Comparison of ENCODE assay signal across 8 cellular contexts in the genomic region with DNA sequence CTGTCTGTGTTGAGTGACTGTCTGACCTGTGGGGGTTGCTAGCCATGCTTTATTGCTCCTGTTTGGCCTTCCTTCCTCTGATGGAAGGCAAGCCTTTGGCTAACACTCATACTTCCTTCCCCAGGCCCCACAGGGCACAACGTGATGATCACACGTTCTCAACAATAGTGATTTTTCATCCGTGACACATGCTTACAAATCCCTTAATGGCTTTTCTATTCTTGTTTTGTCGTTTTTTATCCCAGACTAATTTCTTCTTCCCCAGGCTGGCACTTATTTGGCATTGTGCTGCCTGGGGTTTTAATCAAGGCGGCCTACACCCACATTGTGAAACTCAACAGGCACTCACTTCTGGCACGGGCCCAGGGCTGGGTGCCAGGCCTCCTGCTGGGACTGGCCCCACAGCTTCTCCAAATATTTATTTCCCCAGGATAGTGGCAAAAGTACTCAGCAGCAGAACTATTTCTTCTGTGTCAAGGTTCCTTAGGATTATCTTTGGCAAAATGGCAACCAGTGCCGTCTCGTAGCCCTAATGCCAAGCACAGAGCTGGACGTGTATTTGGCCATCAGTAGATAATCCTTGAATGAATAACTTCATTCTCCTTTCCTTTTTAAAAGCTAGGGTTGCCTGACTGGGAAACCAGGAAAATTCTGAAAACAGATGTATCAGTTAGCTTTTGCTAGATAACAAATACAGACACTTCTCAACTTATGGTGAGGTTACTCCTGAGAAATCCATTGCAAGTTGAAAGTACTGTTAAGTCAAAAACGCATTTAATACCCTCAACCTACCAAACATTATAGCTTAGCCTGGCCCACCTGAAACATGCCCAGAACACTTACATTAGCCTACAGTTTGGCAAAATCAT. TPM values are rescaled to one million over a fixed set of nuclear protein-coding genes. Genes with fewer than 3 reads are reported as not detected.
A peak's percentile ranks its signal among the peaks of the same experiment; 100 is the strongest.
DNase-seq lines count a peak whose midpoint lies in the region; ATAC-seq, FAIRE-seq and TF ChIP-seq lines count a peak whose summit lies in the region.

No MANE protein-coding gene starts in this region.

- ATAC-seq in GM18861 (IDR thresholded peaks at IDR 0.05; ENCODE audit: unreplicated experiment) (no peak), GM19324 (IDR thresholded peaks at IDR 0.05; ENCODE audit: low FRiP score, unreplicated experiment) (no peak)

- no peaks in the 10 kb centered on the region for H3K36me3 ChIP-seq in esophagus (ENCODE audit: control insufficient read depth in 2 of 2, insufficient read depth in 2 of 2, low read length in 1 of 2)
- no peaks in the 10 kb centered on the region for H3K36me3 ChIP-seq in neutrophil

- H3K4me3 ChIP-seq in esophagus (ENCODE audit: low read depth in 1 of 2, low read length in 2 of 2) (no peak overlapping the region), neutrophil (ENCODE audit: low read depth in 1 of 2, low read length in 1 of 2) (peak overlapping the region; percentile 15 to 23)

- DNase-seq in A172 (ENCODE audit: low spot score) (peak; percentile 96), GM19239 (ENCODE audit: insufficient read length, low spot score) (no peak), RPMI7951 (ENCODE audit: low read depth) (peak; percentile 92), GM20000 (ENCODE audit: low spot score) (no peak)

- H3K27me3 ChIP-seq in esophagus (ENCODE audit: control insufficient read depth in 1 of 2, insufficient read depth in 2 of 2, low read length in 2 of 2) (peaks cover 0 to 3% of the 10 kb centered on the region in 2 donors), neutrophil (no peaks in the 10 kb centered on the region)

- WGBS in esophagus, 2 donors: 21 to 24% methylated on average over 10 of the region's 10 CpGs

- FAIRE-seq in GM19239 (lab: Jason Lieb, UNC): peak; percentile 49

- H3K27ac ChIP-seq in esophagus (ENCODE audit: low read depth in 2 of 2, low read length in 1 of 2) (peak overlapping the region; percentile 19 to 72), neutrophil (peak overlapping the region; percentile 78)

- no peak for TF ChIP-seq CTCF in neutrophil (IDR thresholded peaks at IDR 0.05)
- no peak for TF ChIP-seq CTCF in GM20000 (IDR thresholded peaks at IDR 0.05; ENCODE audit: extremely low read depth, missing control alignments)

- H3K9me3 ChIP-seq in esophagus (ENCODE audit: control insufficient read depth in 2 of 2, insufficient read depth in 1 of 2, low read depth in 1 of 2, low read length in 1 of 2) (no peaks in the 10 kb centered on the region), neutrophil (no peaks in the 10 kb centered on the region)

- H3K4me1 ChIP-seq in esophagus (ENCODE audit: control insufficient read depth in 2 of 2, insufficient read depth in 2 of 2, low read length in 1 of 2) (peaks cover 2 to 12% of the 10 kb centered on the region in 2 donors), neutrophil (ENCODE audit: control insufficient read depth in 1 of 2, insufficient read depth in 1 of 2, low read depth in 1 of 2, low read length in 1 of 2) (peaks cover 63 to 68% of the 10 kb centered on the region in 2 experiments)

RNA-seq across cellular contexts. Expression of gene CMTM7, which starts 30.6 kb away (rescaled TPM):
- 8.5 and 13.9 TPM in 2 replicates for total RNA-seq in A172 (2014; rRNA removed; shearing (Covaris generic))
- total RNA-seq in RPMI7951 (2014; rRNA removed; shearing (Covaris generic)): 24.5 and 26.2 TPM in 2 replicates
- 1 to 10 TPM in 1 of 2 donors, under 1 TPM in 1; 0.79 to 1.6 TPM for polyA plus RNA-seq in esophagus

Comparison
In these comparisons a context has a peak if more than half of its experiments do, and no peak if none do; other contexts are left out.
1. DNase-seq: peak in A172 (single experiment) and RPMI7951 (single experiment); none in GM19239 (single experiment) and GM20000 (single experiment).
2. H3K4me3 ChIP-seq: peak in neutrophil (2 of 2); none in esophagus (0 of 2).